8 cellular contexts compared by ENCODE assay signal in genomic region chr5:35926389-35927051, GRCh38. TPM values are rescaled to one million over a fixed set of nuclear protein-coding genes. Genes with fewer than 3 reads are reported as not detected.
DNase-seq lines count a peak whose midpoint lies in the region; ATAC-seq and TF ChIP-seq lines count a peak whose summit lies in the region.

No MANE protein-coding gene starts in this region.

- no peaks in the 10 kb centered on the region for H3K36me3 Mint-ChIP-seq in naive thymus-derived CD8-positive, alpha-beta T cell

- no peaks in the 10 kb centered on the region for H3K9me3 Mint-ChIP-seq in naive thymus-derived CD8-positive, alpha-beta T cell

- TF ChIP-seq EP300 in transverse colon (IDR thresholded peaks at IDR 0.05; ENCODE audit: low read depth): no peak

- ATAC-seq in GM18909 (IDR thresholded peaks at IDR 0.05; ENCODE audit: poor library complexity, unreplicated experiment) (peak; percentile 72), HG03558 (IDR thresholded peaks at IDR 0.05; ENCODE audit: extremely low read depth, unreplicated experiment) (peak; percentile 46)
- ATAC-seq in naive thymus-derived CD8-positive, alpha-beta T cell: peak; percentile 45 to 52

- H3K36me3 ChIP-seq in BLaER1 (no peaks in the 10 kb centered on the region), transverse colon (no peaks in the 10 kb centered on the region)

- DNase-seq in NOMO-1 treated with dmso at 0.1 percent for 144 hours (lab: John Stamatoyannopoulos, UW; ENCODE audit: unreplicated experiment): peak; percentile 50
- DNase-seq in activated CD8-positive, alpha-beta memory T cell treated with anti-CD3 and anti-CD28 coated beads, Interleukin-2, amount 50 U/mL, for 24 hours (ENCODE audit: extremely low read depth): peak; percentile 37
- DNase-seq in erythroblast (lab: John Stamatoyannopoulos, UW): peak; percentile 41 to 60
- DNase-seq in naive thymus-derived CD8-positive, alpha-beta T cell: peak; percentile 17 to 83 (median 68)
- peak; percentile 26 for DNase-seq in transverse colon

- H3K4me2 ChIP-seq in BLaER1: peak overlapping the region; percentile 81

- peaks cover 25 to 38% (median 34%) of the 10 kb centered on the region in 4 donors for H3K4me1 Mint-ChIP-seq in naive thymus-derived CD8-positive, alpha-beta T cell

- intact Hi-C loops in transverse colon (cut with DNase I; ENCODE audit: low total_unique reads): loop anchor here (10.0 kb wide), 1 partner anchor 152 kb away; no protein-coding TSS in a partner anchor

- H3K27ac ChIP-seq in BLaER1 (peak overlapping the region; percentile 28; the same call in 1 of the 2 replicates), transverse colon (no peak overlapping the region)

- H3K27me3 Mint-ChIP-seq in naive thymus-derived CD8-positive, alpha-beta T cell: peaks cover 0 to 8% (median 1%) of the 10 kb centered on the region in 5 donors

- H3K9ac ChIP-seq in BLaER1: no peak overlapping the region

- H3K27me3 ChIP-seq in BLaER1 (no peaks in the 10 kb centered on the region), transverse colon (peaks cover 19% of the 10 kb centered on the region)

- in situ Hi-C loops in transverse colon (cut with MboI; ENCODE audit: low pct_ligation_motif_present in 1 of 4, low pct_unique_long_range_greater_than_20kb in 1 of 4, low sequenced_read_pairs in 3 of 4): loop anchor here (10.0 to 25.0 kb wide), 3 partner anchors 152 to 839 kb away; no protein-coding TSS in a partner anchor

- peak; percentile 74 to 87 (median 81) for TF ChIP-seq CTCF in transverse colon (IDR thresholded peaks at IDR 0.05)

- H3K27ac Mint-ChIP-seq in naive thymus-derived CD8-positive, alpha-beta T cell: peak overlapping the region in 6 of 10 donors; percentile 12 to 93 (median 74)

- peak overlapping the region in 9 of 10 donors; percentile 14 to 87 (median 77) for H3K4me3 Mint-ChIP-seq in naive thymus-derived CD8-positive, alpha-beta T cell

- H3K9me3 ChIP-seq in BLaER1 (no peaks in the 10 kb centered on the region), transverse colon (no peaks in the 10 kb centered on the region)

- no peak overlapping the region for H3K4me3 ChIP-seq in BLaER1
- no peak overlapping the region for H3K4me3 ChIP-seq in transverse colon

- POLR2A ChIA-PET in naive thymus-derived CD8-positive, alpha-beta T cell (lab: Charles Lee): interaction anchor here (1.0 to 3.6 kb wide), 7 partner anchors 46 to 310 kb away, joined by 3 to 23 read pairs (median 5); no protein-coding TSS in a partner anchor

- 38 to 40% methylated on average over 8 to 13 of the region's 13 CpGs for WGBS in transverse colon (ENCODE audit: low coverage in 1 of 2), 2 donors

- H3K4me1 ChIP-seq in BLaER1 (peaks cover 51% of the 10 kb centered on the region), transverse colon (peaks cover 0 to 9% (median 4%) of the 10 kb centered on the region in 4 donors)

- no peak for TF ChIP-seq POLR2A in erythroblast (IDR thresholded peaks at IDR 0.05; ENCODE audit: low read length)
- TF ChIP-seq POLR2A in transverse colon (IDR thresholded peaks at IDR 0.05): no peak

- H4K20me1 ChIP-seq in BLaER1: no peaks in the 10 kb centered on the region

RNA-seq across cellular contexts. Expression of gene CAPSL, which starts 11.9 kb away (rescaled TPM):
- not detected for total RNA-seq in naive thymus-derived CD8-positive, alpha-beta T cell
- polyA plus RNA-seq in naive thymus-derived CD8-positive, alpha-beta T cell: not detected
- not detected for total RNA-seq in transverse colon
